Comparison of ENCODE assay signal across 8 cellular contexts in genomic region chrX:155611302-155611701, GRCh38. TPM values are rescaled to one million over a fixed set of nuclear protein-coding genes. Genes with fewer than 3 reads are reported as not detected.
DNase-seq lines count a peak whose midpoint lies in the region; ATAC-seq and TF ChIP-seq lines count a peak whose summit lies in the region.

No MANE protein-coding gene starts in this region.

- TF ChIP-seq CTCF in Peyer's patch (IDR thresholded peaks at IDR 0.05), result no peak
- no peak for TF ChIP-seq CTCF in fibroblast of villous mesenchyme (IDR thresholded peaks at IDR 0.05; ENCODE audit: insufficient read depth, low read depth, low read length)

- intact Hi-C loops in sciatic nerve (cut with DNase I), result no loop called here

- ATAC-seq in sciatic nerve, result no peak

- no peaks in the 10 kb centered on the region for H3K36me3 ChIP-seq in Peyer's patch
- no peaks in the 10 kb centered on the region for H3K36me3 ChIP-seq in skeletal muscle tissue (ENCODE audit: control insufficient read depth in 3 of 3, insufficient read depth in 3 of 3, low read length in 3 of 3)

- peak overlapping the region in 3 of 4 donors; percentile 77 to 93 (median 89) for H3K27ac ChIP-seq in Peyer's patch
- peak overlapping the region; percentile 87 for H3K27ac ChIP-seq in skeletal muscle tissue (ENCODE audit: low read depth, low read length)

- TF ChIP-seq POLR2A in Peyer's patch (IDR thresholded peaks at IDR 0.05), result no peak

- H3K27me3 ChIP-seq in Peyer's patch (no peaks in the 10 kb centered on the region), skeletal muscle tissue (ENCODE audit: control insufficient read depth in 3 of 3, insufficient read depth in 3 of 3, low read length in 3 of 3) (no peaks in the 10 kb centered on the region)

- H3K4me1 ChIP-seq in Peyer's patch (peaks cover 0 to 6% (median 0%) of the 10 kb centered on the region in 4 donors), skeletal muscle tissue (ENCODE audit: control insufficient read depth in 3 of 3, insufficient read depth in 3 of 3, low read length in 3 of 3) (peaks cover 0 to 4% (median 0%) of the 10 kb centered on the region in 3 donors)

- H3K9me3 ChIP-seq in Peyer's patch (no peaks in the 10 kb centered on the region), skeletal muscle tissue (ENCODE audit: control insufficient read depth in 3 of 3, low read length in 3 of 3) (no peaks in the 10 kb centered on the region)

- DNase-seq in SIG-M5 treated with dmso at 0.1 percent for 504 hours (lab: John Stamatoyannopoulos, UW; ENCODE audit: unreplicated experiment), result peak; percentile 36
- DNase-seq in SIG-M5 (lab: John Stamatoyannopoulos, UW), result no peak
- DNase-seq in Peyer's patch, result no peak
- DNase-seq in fibroblast of villous mesenchyme (ENCODE audit: low read depth), result no peak
- DNase-seq in sciatic nerve (ENCODE audit: low spot score), result no peak
- no peak for DNase-seq in 8988T
- no peak for DNase-seq in ureter (ENCODE audit: low spot score)

- peak overlapping the region in 2 of 4 donors; percentile 85 to 86 for H3K4me3 ChIP-seq in Peyer's patch
- peak overlapping the region; percentile 79 for H3K4me3 ChIP-seq in fibroblast of villous mesenchyme (ENCODE audit: low read depth, low read length)
- H3K4me3 ChIP-seq in skeletal muscle tissue (ENCODE audit: low read length in 3 of 3), result peak overlapping the region in 2 of 3 donors; percentile 76 to 84

- peak overlapping the region in 2 of 3 donors; percentile 83 to 93 for H3K9ac ChIP-seq in skeletal muscle tissue (ENCODE audit: low read depth in 1 of 3, low read length in 3 of 3)

RNA-seq across cellular contexts. Expression of gene SPRY3, which starts 1.1 kb away (rescaled TPM):
- total RNA-seq in Peyer's patch (1 to 10 TPM in 3 of 4 donors, not detected in 1; 2.1 to 4.1 (median 2.4) TPM), fibroblast of villous mesenchyme (0.32 and 0.43 TPM in 2 replicates), skeletal muscle tissue (0.52 TPM), sciatic nerve (1.8 TPM), ureter (3.4 TPM)

RNA-seq across cellular contexts. Expression of gene TMLHE, which starts 1.4 kb away (rescaled TPM):
- total RNA-seq in Peyer's patch (10 to 100 TPM; 12.4 to 31.1 (median 18.5) TPM), fibroblast of villous mesenchyme (17.7 and 20.3 TPM in 2 replicates), skeletal muscle tissue (22.4 TPM), sciatic nerve (20.1 TPM), ureter (27.2 TPM)
